12 cellular contexts compared by ENCODE assay signal in the genomic region with DNA sequence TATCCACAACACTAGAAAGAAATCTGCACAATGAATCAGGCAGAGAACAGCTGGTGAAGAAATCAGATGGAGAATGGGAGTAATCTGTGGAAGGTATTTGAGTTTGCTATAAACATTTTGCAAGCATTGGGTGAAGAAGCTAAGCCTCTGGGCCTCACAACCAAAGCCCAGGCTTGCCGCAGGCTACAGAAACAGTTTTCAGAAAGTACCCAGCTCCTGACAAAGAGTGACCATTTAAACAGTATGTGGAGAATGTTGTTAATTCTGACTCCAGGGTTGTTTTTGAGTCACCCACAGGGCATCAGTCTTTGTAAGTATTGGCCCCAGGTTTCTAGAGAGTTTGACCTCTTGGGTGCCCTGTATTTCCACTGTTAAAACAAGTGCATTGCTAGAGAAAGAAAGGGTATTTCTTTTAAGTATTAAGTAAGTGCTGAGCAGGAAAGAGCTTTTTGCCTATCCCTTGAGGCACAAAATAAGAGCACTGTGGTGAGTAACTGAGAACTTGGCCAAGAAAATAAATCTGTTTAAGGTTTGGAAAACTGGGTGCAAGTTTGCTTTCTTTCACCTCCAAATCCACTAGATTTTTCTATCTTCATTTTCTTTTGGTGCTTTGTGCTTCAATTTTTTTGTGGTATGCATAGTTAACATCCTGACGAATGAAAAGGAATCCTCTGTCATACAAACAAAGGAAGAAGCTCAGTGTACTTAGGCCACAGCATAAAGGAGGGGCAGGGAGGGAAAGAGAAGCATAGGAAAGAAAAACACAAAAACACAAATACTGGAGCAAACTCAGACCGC.
DNase-seq lines count a peak whose midpoint lies in the region; ATAC-seq, FAIRE-seq and TF ChIP-seq lines count a peak whose summit lies in the region.
"Had no signal": no experiment of that assay in that cellular context is flagged by ENCODE, and none has a peak within 500 bp of the region (broad histone marks: within the 10 kb centered on the region; RNA-seq: fewer than 3 reads in every experiment).

No MANE protein-coding gene starts in this region.

- no peaks in the 10 kb centered on the region for H3K36me3 Mint-ChIP-seq in activated CD8-positive, alpha-beta memory T cell treated with anti-CD3 and anti-CD28 coated beads, Interleukin-2, amount 10 ng/mL, durations not matched to agents 7 days and 5 days

- TF ChIP-seq POLR2A in upper lobe of left lung (IDR thresholded peaks at IDR 0.05) = no peak

- no TSS peak for BruUV-seq in Panc1 (replicated peaks; lab: Mats Ljungman, UMichigan)

- intact Hi-C loops in Panc1 (cut with micrococcal nuclease; ENCODE audit: unreplicated experiment) = no loop called here
- intact Hi-C loops in pancreas (cut with DNase I) = no loop called here

- H3K9me3 ChIP-seq in Panc1 (ENCODE audit: control insufficient read depth, insufficient read depth, low read depth, low read length) (no peaks in the 10 kb centered on the region), neuron (ENCODE audit: low read length) (peaks cover 4% of the 10 kb centered on the region), pancreas (no peaks in the 10 kb centered on the region), upper lobe of left lung (no peaks in the 10 kb centered on the region)
- H3K9me3 ChIP-seq: BE2C had no signal

- no peaks in the 10 kb centered on the region for H3K27me3 ChIP-seq in Panc1 (ENCODE audit: control insufficient read depth, insufficient read depth, low read length)
- H3K27me3 ChIP-seq in neuron (ENCODE audit: insufficient read depth, low read length) = no peaks in the 10 kb centered on the region
- no peaks in the 10 kb centered on the region for H3K27me3 ChIP-seq in pancreas
- H3K27me3 ChIP-seq in upper lobe of left lung = no peaks in the 10 kb centered on the region
- H3K27me3 ChIP-seq: BE2C had no signal

- WGBS in pancreas, 2 donors = 61 to 80% methylated on average over 3 of the region's 3 CpGs
- 64 to 68% methylated on average over 3 of the region's 3 CpGs for WGBS in upper lobe of left lung, 2 donors

- H3K36me3 ChIP-seq in Panc1 (ENCODE audit: control insufficient read depth, insufficient read depth, low read length) (no peaks in the 10 kb centered on the region), neuron (ENCODE audit: insufficient read depth, low read length) (no peaks in the 10 kb centered on the region), pancreas (no peaks in the 10 kb centered on the region), upper lobe of left lung (no peaks in the 10 kb centered on the region)
- H3K36me3 ChIP-seq: BE2C had no signal

- CTCF ChIA-PET in Panc1 (lab: Charles Lee) = interaction anchor here (0.6 kb wide), 1 partner anchor 1115 kb away, joined by 3 read pairs; no protein-coding TSS in a partner anchor
- CTCF ChIA-PET in activated CD8-positive, alpha-beta memory T cell treated with anti-CD3 and anti-CD28 coated beads, Interleukin-2, amount 10 ng/mL, durations not matched to agents 7 days and 5 days (lab: Charles Lee) = no interaction called here

- H3K4me3 ChIP-seq in AG10803 (ENCODE audit: low read length) = no peak overlapping the region
- no peak overlapping the region for H3K4me3 ChIP-seq in Panc1 (ENCODE audit: low read depth in 2 of 2, low read length in 2 of 2)
- H3K4me3 ChIP-seq in neuron (ENCODE audit: low read length) = peak overlapping the region; percentile 28
- no peak overlapping the region for H3K4me3 ChIP-seq in pancreas
- H3K4me3 ChIP-seq in upper lobe of left lung = no peak overlapping the region

- no peak for FAIRE-seq in pancreas (lab: Jason Lieb, UNC)

- ATAC-seq in Panc1 = peak; percentile 68
- no peak for ATAC-seq in pancreas
- no peak for ATAC-seq in GM21367 (IDR thresholded peaks at IDR 0.05; ENCODE audit: unreplicated experiment)
- no peak for ATAC-seq in upper lobe of left lung (ENCODE audit: low FRiP score in 2 of 2)
- ATAC-seq in activated CD8-positive, alpha-beta memory T cell treated with anti-CD3 and anti-CD28 coated beads, Interleukin-2, amount 10 ng/mL, durations not matched to agents 7 days and 5 days = no peak
- ATAC-seq: HCT116 had no signal

- no peak for TF ChIP-seq EP300 in upper lobe of left lung (IDR thresholded peaks at IDR 0.05)

- no peaks in the 10 kb centered on the region for H3K27me3 Mint-ChIP-seq in activated CD8-positive, alpha-beta memory T cell treated with anti-CD3 and anti-CD28 coated beads, Interleukin-2, amount 10 ng/mL, durations not matched to agents 7 days and 5 days

- peaks cover 13% of the 10 kb centered on the region for H3K9me3 Mint-ChIP-seq in activated CD8-positive, alpha-beta memory T cell treated with anti-CD3 and anti-CD28 coated beads, Interleukin-2, amount 10 ng/mL, durations not matched to agents 7 days and 5 days (ENCODE audit: low read depth)

- H3K4me3 Mint-ChIP-seq in activated CD8-positive, alpha-beta memory T cell treated with anti-CD3 and anti-CD28 coated beads, Interleukin-2, amount 10 ng/mL, durations not matched to agents 7 days and 5 days = no peak overlapping the region

- TF ChIP-seq CTCF in AG10803 (conservative IDR thresholded peaks at IDR 0.05; ENCODE audit: low read length) = no peak
- TF ChIP-seq CTCF in Panc1 (IDR thresholded peaks at IDR 0.05) = no peak
- no peak for TF ChIP-seq CTCF in pancreas (IDR thresholded peaks at IDR 0.05)
- no peak for TF ChIP-seq CTCF in upper lobe of left lung (IDR thresholded peaks at IDR 0.05)

- no peaks in the 10 kb centered on the region for H3K4me1 ChIP-seq in Panc1 (ENCODE audit: control insufficient read depth, insufficient read depth, low read length)
- H3K4me1 ChIP-seq in neuron (ENCODE audit: insufficient read depth, low read length) = peaks cover 49% of the 10 kb centered on the region
- no peaks in the 10 kb centered on the region for H3K4me1 ChIP-seq in pancreas
- no peaks in the 10 kb centered on the region for H3K4me1 ChIP-seq in upper lobe of left lung
- H3K4me1 ChIP-seq: BE2C had no signal

- peak overlapping the region; percentile 58 for H2AFZ ChIP-seq in neuron (ENCODE audit: low read depth, low read length)

- no peak overlapping the region; the same call in 1 of the 2 replicates for H3K27ac ChIP-seq in Panc1 (ENCODE audit: low read length)
- no peak overlapping the region for H3K27ac ChIP-seq in pancreas
- H3K27ac ChIP-seq in upper lobe of left lung = no peak overlapping the region

- H3K4me1 Mint-ChIP-seq in activated CD8-positive, alpha-beta memory T cell treated with anti-CD3 and anti-CD28 coated beads, Interleukin-2, amount 10 ng/mL, durations not matched to agents 7 days and 5 days = no peaks in the 10 kb centered on the region

- in situ Hi-C loops in Panc1 (cut with HindIII; ENCODE audit: low pct_unique_long_range_greater_than_20kb, low sequenced_read_pairs) = no loop called here

- POLR2A ChIA-PET in Panc1 (lab: Charles Lee) = no interaction called here

- DNase-seq in AG10803 (ENCODE audit: low read depth) = peak; percentile 74
- no peak for DNase-seq in Panc1 (ENCODE audit: low read depth, low spot score)
- peak; percentile 92 for DNase-seq in fibroblast of gingiva (ENCODE audit: low read depth)
- no peak for DNase-seq in pancreas
- no peak for DNase-seq in upper lobe of left lung
- no peak for DNase-seq in activated CD8-positive, alpha-beta memory T cell treated with anti-CD3 and anti-CD28 coated beads, Interleukin-2, amount 10 ng/mL, durations not matched to agents 7 days and 5 days
- DNase-seq: anterior cingulate cortex, BE2C, NCI-H526 treated with DMSO at 0.1 percent for 48 hours had no signal

- H3K27ac Mint-ChIP-seq in activated CD8-positive, alpha-beta memory T cell treated with anti-CD3 and anti-CD28 coated beads, Interleukin-2, amount 10 ng/mL, durations not matched to agents 7 days and 5 days = no peak overlapping the region

Comparison
In these comparisons a context has a peak if more than half of its experiments do, and no peak if none do; other contexts are left out.
1. DNase-seq: peak in AG10803 (single experiment) and fibroblast of gingiva (single experiment); none in Panc1 (single experiment), pancreas (0 of 6), upper lobe of left lung (0 of 2) and activated CD8-positive, alpha-beta memory T cell treated with anti-CD3 and anti-CD28 coated beads, Interleukin-2, amount 10 ng/mL, durations not matched to agents 7 days and 5 days (single experiment).